Comparison of ENCODE assay signal across 25 cellular contexts in the genomic region with DNA sequence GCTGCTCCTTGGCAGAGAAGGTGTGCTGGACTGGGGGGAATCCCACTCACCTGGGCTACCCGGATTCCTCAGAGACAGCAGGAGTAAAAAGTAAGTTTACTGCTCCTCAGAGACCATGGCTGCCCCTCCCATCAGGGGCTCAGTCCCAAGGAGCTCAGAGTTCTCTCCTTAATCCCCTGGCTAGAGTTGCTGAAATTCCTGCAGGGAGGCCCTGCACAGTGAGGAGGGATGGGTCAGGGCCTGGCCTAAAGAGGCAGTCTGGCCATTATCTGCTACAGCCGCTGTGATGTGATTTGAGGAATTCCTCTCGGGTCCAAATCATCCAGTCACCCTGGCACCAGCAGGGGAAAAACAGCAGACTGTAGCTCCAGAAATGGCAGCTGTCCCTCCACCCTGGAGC.
DNase-seq lines count a peak whose midpoint lies in the region; ATAC-seq, FAIRE-seq and TF ChIP-seq lines count a peak whose summit lies in the region.
"Had no signal": no experiment of that assay in that cellular context is flagged by ENCODE, and none has a peak within 500 bp of the region (broad histone marks: within the 10 kb centered on the region; RNA-seq: fewer than 3 reads in every experiment).

No MANE protein-coding gene starts in this region.

- POLR2A ChIA-PET in CD4-positive, alpha-beta T cell (lab: Charles Lee) = no interaction called here
- POLR2A ChIA-PET in GM10248 (lab: Yijun Ruan, JAX) = no interaction called here

- H3K9ac ChIP-seq in endodermal cell (ENCODE audit: extremely low read depth, low read length, poor library complexity, severe bottlenecking) = no peak overlapping the region
- H3K9ac ChIP-seq: BLaER1 treated with 17β-estradiol and CSF1 and Interleukin-3, amounts not matched to agents 10 nM and 100 nM had no signal

- no peak for FAIRE-seq in GM12892 (lab: Jason Lieb, UNC)
- FAIRE-seq: A549, GM12891, H54 had no signal

- intact Hi-C loops in CD4-positive, alpha-beta T cell (cut with DNase I, micrococcal nuclease) = no loop called here
- intact Hi-C loops in ovary (cut with DNase I) = no loop called here

- no peak overlapping the region for H3K27ac Mint-ChIP-seq in endodermal cell
- no peak overlapping the region for H3K27ac Mint-ChIP-seq in CD4-positive, alpha-beta T cell
- H3K27ac Mint-ChIP-seq: CD14-positive monocyte; CD4-positive, alpha-beta memory T cell; HFFc6 had no signal

- peak; percentile 7 for DNase-seq in ELF-1 (ENCODE audit: low read depth, low spot score)
- peak; percentile 57 for DNase-seq in endodermal cell
- peak; percentile 54 for DNase-seq in islet precursor cell
- peak; percentile 75 for DNase-seq in mesenteric fat pad (ENCODE audit: low spot score)
- DNase-seq in GM12892 (ENCODE audit: insufficient read length) = no peak
- DNase-seq in CD4-positive, alpha-beta T cell = no peak
- no peak for DNase-seq in ovary
- no peak for DNase-seq in GM10248 (ENCODE audit: extremely low spot score)
- DNase-seq: 8988T; ACHN; AML-193; BE2C; Caco-2; CD4-positive, alpha-beta memory T cell; DMS153; DND-41; GDM1; GOT3; HFFc6 had no signal

- H3K27ac ChIP-seq in endodermal cell (ENCODE audit: low read depth, low read length) = no peak overlapping the region
- no peak overlapping the region for H3K27ac ChIP-seq in CD4-positive, alpha-beta T cell (ENCODE audit: low read depth, low read length)
- H3K27ac ChIP-seq in ovary = no peak overlapping the region
- H3K27ac ChIP-seq: A549; BLaER1 treated with 17β-estradiol and CSF1 and Interleukin-3, amounts not matched to agents 10 nM and 100 nM had no signal

- H3K27me3 ChIP-seq in endodermal cell (ENCODE audit: control insufficient read depth, insufficient read depth, low read length, poor library complexity, severe bottlenecking) = no peaks in the 10 kb centered on the region
- no peaks in the 10 kb centered on the region for H3K27me3 ChIP-seq in CD4-positive, alpha-beta T cell (ENCODE audit: control insufficient read depth, insufficient read depth, low read length)
- H3K27me3 ChIP-seq in ovary = no peaks in the 10 kb centered on the region
- H3K27me3 ChIP-seq: BE2C; BLaER1 treated with 17β-estradiol and CSF1 and Interleukin-3, amounts not matched to agents 10 nM and 100 nM had no signal

- CTCF ChIA-PET in CD4-positive, alpha-beta T cell (lab: Charles Lee) = no interaction called here
- CTCF ChIA-PET in GM10248 (lab: Yijun Ruan, JAX) = no interaction called here

- H3K36me3 Mint-ChIP-seq in endodermal cell (ENCODE audit: low read depth) = peaks cover 4% of the 10 kb centered on the region
- no peaks in the 10 kb centered on the region for H3K36me3 Mint-ChIP-seq in CD4-positive, alpha-beta T cell (ENCODE audit: low read depth)
- H3K36me3 Mint-ChIP-seq: CD14-positive monocyte had no signal

- no peak for TF ChIP-seq EP300 in ovary (IDR thresholded peaks at IDR 0.05)

- H3K4me3 ChIP-seq in endodermal cell (ENCODE audit: low read length) = no peak overlapping the region
- H3K4me3 ChIP-seq in ovary = no peak overlapping the region
- H3K4me3 ChIP-seq: A549; BLaER1 treated with 17β-estradiol and CSF1 and Interleukin-3, amounts not matched to agents 10 nM and 100 nM; HAP-1 had no signal

- peaks cover 15% of the 10 kb centered on the region for H3K9me3 ChIP-seq in endodermal cell (ENCODE audit: control insufficient read depth, low read length)
- no peaks in the 10 kb centered on the region for H3K9me3 ChIP-seq in CD4-positive, alpha-beta T cell (ENCODE audit: control insufficient read depth, low read length)
- H3K9me3 ChIP-seq in ovary = no peaks in the 10 kb centered on the region
- H3K9me3 ChIP-seq: A549, Caco-2, HAP-1 had no signal

- TF ChIP-seq CTCF in endodermal cell (conservative IDR thresholded peaks at IDR 0.05) (no peak), ovary (IDR thresholded peaks at IDR 0.05) (no peak), GM10248 (IDR thresholded peaks at IDR 0.05; ENCODE audit: control extremely low read depth, extremely low read depth, low read depth, missing control alignments) (no peak)
- no peak for TF ChIP-seq CTCF in CD4-positive, alpha-beta T cell (IDR thresholded peaks at IDR 0.05)

- H3K4me1 ChIP-seq in endodermal cell (ENCODE audit: control insufficient read depth, insufficient read depth, low read length) (no peaks in the 10 kb centered on the region), ovary (ENCODE audit: insufficient read depth) (no peaks in the 10 kb centered on the region)
- H3K4me1 ChIP-seq: A549; BE2C; BLaER1 treated with 17β-estradiol and CSF1 and Interleukin-3, amounts not matched to agents 10 nM and 100 nM; Caco-2; HAP-1 had no signal

- no peak for TF ChIP-seq POLR2A in GM12892 (IDR thresholded peaks at IDR 0.05; ENCODE audit: low read depth, low read length)
- TF ChIP-seq POLR2A in ovary (IDR thresholded peaks at IDR 0.05) = no peak

- 73 to 88% methylated on average over 1 to 3 of the region's 3 CpGs for WGBS in endodermal cell (ENCODE audit: insufficient coverage in 1 of 2, insufficient read length in 1 of 2), 2 experiments
- WGBS in ovary, 3 donors = 62 to 82% (median 64%) methylated on average over 3 of the region's 3 CpGs

- peaks cover 17% of the 10 kb centered on the region for H3K9me3 Mint-ChIP-seq in endodermal cell
- H3K9me3 Mint-ChIP-seq in CD4-positive, alpha-beta T cell = peaks cover 17% of the 10 kb centered on the region

- peaks cover 3% of the 10 kb centered on the region for H3K27me3 Mint-ChIP-seq in endodermal cell (ENCODE audit: insufficient read depth)
- no peaks in the 10 kb centered on the region for H3K27me3 Mint-ChIP-seq in CD4-positive, alpha-beta T cell
- H3K27me3 Mint-ChIP-seq: CD4-positive, alpha-beta memory T cell had no signal

- ATAC-seq in CD4-positive, alpha-beta T cell (ENCODE audit: poor library complexity) = no peak
- ATAC-seq: A549 had no signal

- H3K36me3 ChIP-seq in endodermal cell (ENCODE audit: control insufficient read depth, insufficient read depth, low read length) = no peaks in the 10 kb centered on the region
- no peaks in the 10 kb centered on the region for H3K36me3 ChIP-seq in ovary
- H3K36me3 ChIP-seq: BE2C; BLaER1 treated with 17β-estradiol and CSF1 and Interleukin-3, amounts not matched to agents 10 nM and 100 nM; HAP-1 had no signal

- H3K4me3 Mint-ChIP-seq in endodermal cell = no peak overlapping the region
- no peak overlapping the region for H3K4me3 Mint-ChIP-seq in CD4-positive, alpha-beta T cell
- H3K4me3 Mint-ChIP-seq: CD14-positive monocyte; CD4-positive, alpha-beta memory T cell; HFFc6 had no signal

- peaks cover 4% of the 10 kb centered on the region for H3K4me1 Mint-ChIP-seq in endodermal cell
- no peaks in the 10 kb centered on the region for H3K4me1 Mint-ChIP-seq in CD4-positive, alpha-beta T cell (ENCODE audit: low read depth)
- H3K4me1 Mint-ChIP-seq: CD14-positive monocyte; CD4-positive, alpha-beta memory T cell had no signal

Comparison
In these comparisons a context has a peak if more than half of its experiments do, and no peak if none do; other contexts are left out.
1. DNase-seq: peak in ELF-1 (single experiment), endodermal cell (single experiment), islet precursor cell (single experiment) and mesenteric fat pad (single experiment); none in GM12892 (single experiment), CD4-positive, alpha-beta T cell (0 of 10), ovary (0 of 5) and GM10248 (single experiment).